13 cellular contexts compared by ENCODE assay signal in the genomic region with DNA sequence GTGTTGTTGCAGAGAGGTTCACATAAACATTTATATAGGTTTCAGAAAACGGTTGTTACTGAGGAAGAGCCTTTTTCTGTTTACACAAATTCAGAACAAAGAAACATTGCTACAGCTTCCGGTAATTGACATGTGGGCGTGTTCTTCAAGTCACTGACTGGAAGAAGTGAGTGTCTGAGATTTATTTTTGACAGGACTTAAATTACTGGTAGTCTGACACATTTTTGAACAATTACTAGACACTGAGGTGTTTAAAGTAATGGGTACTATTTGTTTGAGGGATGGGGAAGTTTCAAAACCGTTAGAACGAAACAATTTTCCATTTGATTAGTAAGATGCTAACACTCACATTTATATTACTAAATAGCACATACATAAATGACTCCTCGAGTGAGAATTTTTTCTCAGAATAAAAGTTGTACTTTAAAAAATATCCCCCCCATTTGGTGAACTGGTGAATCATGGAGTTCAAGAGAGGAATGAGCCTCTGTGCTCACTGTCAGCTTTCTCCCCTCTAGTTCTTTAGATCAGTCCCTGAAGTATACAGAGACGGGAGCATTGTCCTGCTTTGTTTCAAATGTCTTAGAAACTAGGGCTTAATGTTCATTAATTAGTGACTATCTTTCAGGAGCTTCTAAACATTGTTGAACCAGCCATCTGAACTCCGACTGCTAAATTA.
A peak's percentile ranks its signal among the peaks of the same experiment; 100 is the strongest.
DNase-seq lines count a peak whose midpoint lies in the region; ATAC-seq lines count a peak whose summit lies in the region.
"Had no signal": no experiment of that assay in that cellular context is flagged by ENCODE, and none has a peak within 500 bp of the region (broad histone marks: within the 10 kb centered on the region; RNA-seq: fewer than 3 reads in every experiment).

No MANE protein-coding gene starts in this region.

- peaks cover 44% of the 10 kb centered on the region for H3K4me1 Mint-ChIP-seq in activated CD4-positive, alpha-beta T cell treated with anti-CD3 and anti-CD28 coated beads, Interleukin-2, amount 10 ng/mL, durations not matched to agents 24 days and 14 days
- H3K4me1 Mint-ChIP-seq: central memory CD8-positive, alpha-beta T cell had no signal

- H3K27ac Mint-ChIP-seq in activated CD4-positive, alpha-beta T cell treated with anti-CD3 and anti-CD28 coated beads, Interleukin-2, amount 10 ng/mL, durations not matched to agents 24 days and 14 days, result peak overlapping the region; percentile 82
- H3K27ac Mint-ChIP-seq: HFFc6 had no signal

- peak overlapping the region; percentile 21 for H3K4me3 Mint-ChIP-seq in activated CD4-positive, alpha-beta T cell treated with anti-CD3 and anti-CD28 coated beads, Interleukin-2, amount 10 ng/mL, durations not matched to agents 24 days and 14 days
- H3K4me3 Mint-ChIP-seq: central memory CD8-positive, alpha-beta T cell; HFFc6 had no signal

- H3K27me3 Mint-ChIP-seq in activated CD4-positive, alpha-beta T cell treated with anti-CD3 and anti-CD28 coated beads, Interleukin-2, amount 10 ng/mL, durations not matched to agents 24 days and 14 days, result no peaks in the 10 kb centered on the region

- no peak for ATAC-seq in HG03521 (IDR thresholded peaks at IDR 0.05; ENCODE audit: unreplicated experiment)
- ATAC-seq: left ventricle myocardium superior, right cardiac atrium had no signal

- H3K9me3 Mint-ChIP-seq in activated CD4-positive, alpha-beta T cell treated with anti-CD3 and anti-CD28 coated beads, Interleukin-2, amount 10 ng/mL, durations not matched to agents 24 days and 14 days, result peaks cover 20% of the 10 kb centered on the region

- intact Hi-C loops in activated CD4-positive, alpha-beta T cell treated with anti-CD3 and anti-CD28 coated beads, Interleukin-2, amount 10 ng/mL, durations not matched to agents 24 days and 14 days (cut with micrococcal nuclease), result loop anchor here (1.0 to 10.0 kb wide), 9 partner anchors 7 to 766 kb away; no protein-coding TSS in a partner anchor

- H3K36me3 Mint-ChIP-seq in activated CD4-positive, alpha-beta T cell treated with anti-CD3 and anti-CD28 coated beads, Interleukin-2, amount 10 ng/mL, durations not matched to agents 24 days and 14 days (ENCODE audit: low read depth), result peaks cover 34% of the 10 kb centered on the region

- peak; percentile 42 to 54 for DNase-seq in activated CD4-positive, alpha-beta T cell treated with anti-CD3 and anti-CD28 coated beads for 4 hours
- DNase-seq in activated CD4-positive, alpha-beta T cell treated with anti-CD3 and anti-CD28 coated beads, Interleukin-2, amount 50 U/mL, for 1 hour, result no peak
- peak; percentile 74 for DNase-seq in activated CD4-positive, alpha-beta T cell treated with anti-CD3 and anti-CD28 coated beads, Interleukin-2, amount 10 ng/mL, durations not matched to agents 24 days and 14 days
- DNase-seq in kidney glomerular epithelial cell (lab: John Stamatoyannopoulos, UW), result peak; percentile 71
- peak; percentile 29 for DNase-seq in stimulated activated CD8-positive, alpha-beta memory T cell treated with anti-CD3 and anti-CD28 coated beads, Interleukin-4, amount 100 ng/mL, for 48 hours
- no peak for DNase-seq in NCI-H2196 (lab: John Stamatoyannopoulos, UW; ENCODE audit: unreplicated experiment)
- no peak for DNase-seq in NCI-H1436 (lab: John Stamatoyannopoulos, UW)
- DNase-seq: GDM1, HFFc6, left ventricle myocardium superior, right cardiac atrium had no signal

Comparison
In these comparisons a context has a peak if more than half of its experiments do, and no peak if none do; other contexts are left out.
1. DNase-seq: peak in activated CD4-positive, alpha-beta T cell treated with anti-CD3 and anti-CD28 coated beads for 4 hours (2 of 2), activated CD4-positive, alpha-beta T cell treated with anti-CD3 and anti-CD28 coated beads, Interleukin-2, amount 10 ng/mL, durations not matched to agents 24 days and 14 days (single experiment), kidney glomerular epithelial cell (single experiment) and stimulated activated CD8-positive, alpha-beta memory T cell treated with anti-CD3 and anti-CD28 coated beads, Interleukin-4, amount 100 ng/mL, for 48 hours (single experiment); none in activated CD4-positive, alpha-beta T cell treated with anti-CD3 and anti-CD28 coated beads, Interleukin-2, amount 50 U/mL, for 1 hour (single experiment), NCI-H2196 (single experiment) and NCI-H1436 (single experiment).